In the genomic region with DNA sequence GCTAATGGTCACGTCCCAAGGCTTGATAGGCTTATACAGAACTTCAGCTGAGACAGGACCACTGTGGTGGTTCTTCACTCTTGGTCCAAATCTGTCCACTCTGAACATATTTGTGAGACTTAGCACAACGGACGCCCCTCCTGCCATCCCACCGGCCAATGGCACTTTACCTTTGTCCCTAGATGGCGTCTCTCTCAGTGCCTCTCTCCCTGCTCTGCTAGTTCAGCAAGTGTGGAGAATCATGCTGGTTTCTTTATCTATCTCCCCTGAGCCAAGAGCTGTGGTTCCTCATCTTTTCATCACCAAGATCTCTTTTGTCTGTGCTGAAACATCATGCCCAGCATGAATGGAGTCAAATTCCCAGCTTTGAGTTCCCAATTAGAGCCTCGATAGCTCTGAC, we compare ENCODE assay signal across 23 cellular contexts.
"Had no signal": no experiment of that assay in that cellular context is flagged by ENCODE, and none has a peak within 500 bp of the region (broad histone marks: within the 10 kb centered on the region; RNA-seq: fewer than 3 reads in every experiment).

No MANE protein-coding gene starts in this region.

- H3K36me3 Mint-ChIP-seq: activated naive CD4-positive, alpha-beta T cell treated with anti-CD3 and anti-CD28 coated beads, Interleukin-2, amount 50 U/mL, for 72 hours; natural killer cell had no signal

- H3K4me3 ChIP-seq: ascending aorta, left ventricle myocardium inferior, ovary, psoas muscle, right atrium auricular region, spleen, testis, uterus had no signal

- FAIRE-seq: colon, endothelial cell of umbilical vein had no signal

- H3K27ac ChIP-seq: ascending aorta, brain microvascular endothelial cell, left ventricle myocardium inferior, ovary, psoas muscle, right atrium auricular region, spleen, testis, uterus had no signal

- H3K27me3 ChIP-seq: ascending aorta, brain microvascular endothelial cell, ovary, right atrium auricular region, testis, uterus had no signal

- H3K4me1 Mint-ChIP-seq: natural killer cell had no signal

- DNase-seq: activated CD4-positive, alpha-beta T cell treated with anti-CD3 and anti-CD28 coated beads for 4 hours; activated CD4-positive, CD25-positive, alpha-beta regulatory T cell; brain microvascular endothelial cell; effector memory CD8-positive, alpha-beta T cell; foreskin melanocyte; left ventricle myocardium inferior; mammary epithelial cell; midbrain; natural killer cell; ovary; psoas muscle; spleen; stimulated activated CD4-positive, alpha-beta T cell treated with anti-CD3 and anti-CD28 coated beads, Interleukin-4, amount 100 ng/mL, for 4 hours; T1000; testis; trophoblast cell; uterus had no signal

- H3K27ac Mint-ChIP-seq: activated naive CD4-positive, alpha-beta T cell treated with anti-CD3 and anti-CD28 coated beads, Interleukin-2, amount 50 U/mL, for 72 hours; effector memory CD8-positive, alpha-beta T cell; natural killer cell had no signal

- H3K9me3 ChIP-seq: ascending aorta, left ventricle myocardium inferior, ovary, psoas muscle, right atrium auricular region, spleen, testis, uterus had no signal

- H3K4me1 ChIP-seq: ascending aorta, left ventricle myocardium inferior, psoas muscle, right atrium auricular region, spleen, testis, uterus had no signal

- H3K36me3 ChIP-seq: ascending aorta, brain microvascular endothelial cell, left ventricle myocardium inferior, ovary, right atrium auricular region, spleen, uterus had no signal

- H3K9me3 Mint-ChIP-seq: activated naive CD4-positive, alpha-beta T cell treated with anti-CD3 and anti-CD28 coated beads, Interleukin-2, amount 50 U/mL, for 72 hours; effector memory CD8-positive, alpha-beta T cell; natural killer cell had no signal

- H3K4me3 Mint-ChIP-seq: natural killer cell had no signal

- ATAC-seq: esophagus mucosa, natural killer cell, psoas muscle had no signal
